12 cellular contexts compared by ENCODE assay signal in genomic region chr2:119487434-119488244, GRCh38. TPM values are rescaled to one million over a fixed set of nuclear protein-coding genes. Genes with fewer than 3 reads are reported as not detected.
DNase-seq lines count a peak whose midpoint lies in the region; ATAC-seq, FAIRE-seq and TF ChIP-seq lines count a peak whose summit lies in the region.
"Had no signal": no experiment of that assay in that cellular context is flagged by ENCODE, and none has a peak within 500 bp of the region (broad histone marks: within the 10 kb centered on the region; RNA-seq: fewer than 3 reads in every experiment).

No MANE protein-coding gene starts in this region.

- peak; percentile 72 for ATAC-seq in GM18505 (IDR thresholded peaks at IDR 0.05; ENCODE audit: unreplicated experiment)
- peak; percentile 88 for ATAC-seq in GM21737 (IDR thresholded peaks at IDR 0.05; ENCODE audit: unreplicated experiment)
- ATAC-seq in mucosa of descending colon: peak; percentile 92

- intact Hi-C loops in mucosa of descending colon (cut with DNase I, micrococcal nuclease) (no loop called here), posterior vena cava (cut with DNase I) (loop anchor here in 1 of 2 donors (10.0 kb wide), 1 partner anchor 613 kb away; no protein-coding TSS in a partner anchor)

- H3K4me3 ChIP-seq in mucosa of descending colon: no peak overlapping the region

- TF ChIP-seq POLR2A in GM18505 (IDR thresholded peaks at IDR 0.05; ENCODE audit: borderline replicate concordance, extremely low read depth, insufficient read depth, insufficient read length): no peak

- DNase-seq in HTR-8/SVneo (ENCODE audit: insufficient read length, low spot score) (no peak), mucosa of descending colon (peak; percentile 80 to 85 (median 82)), posterior vena cava (ENCODE audit: low spot score) (no peak), GDM1 (lab: John Stamatoyannopoulos, UW) (no peak), AG08395 (ENCODE audit: low spot score) (no peak), NCI-H2227 (lab: John Stamatoyannopoulos, UW; ENCODE audit: unreplicated experiment) (no peak)
- DNase-seq: CD4-positive, alpha-beta T cell; NCI-H2081 had no signal

- H3K9me3 ChIP-seq in mucosa of descending colon: no peaks in the 10 kb centered on the region

- FAIRE-seq in HTR-8/SVneo (lab: Jason Lieb, UNC): peak; percentile 20
- FAIRE-seq: H54 had no signal

- H3K36me3 ChIP-seq in mucosa of descending colon (ENCODE audit: low read depth): no peaks in the 10 kb centered on the region

- peaks cover 10% of the 10 kb centered on the region for H3K4me1 ChIP-seq in mucosa of descending colon (ENCODE audit: low read depth)

- TF ChIP-seq CTCF in mucosa of descending colon (IDR thresholded peaks at IDR 0.05): no peak

RNA-seq across cellular contexts. Expression of gene SCTR, which starts 36.6 kb away (rescaled TPM):
- total RNA-seq in mucosa of descending colon: under 1 TPM in 2 of 3 donors, not detected in 1; 0.25 to 0.32 TPM
- not detected for total RNA-seq in posterior vena cava
- total RNA-seq: CD4-positive, alpha-beta T cell; skeletal muscle tissue had no signal

RNA-seq across cellular contexts. Expression of gene TMEM37, which starts 56.0 kb away (rescaled TPM):
- 100 to 1,000 TPM in 2 of 3 donors, 10 to 100 TPM in 1; 54.0 to 173 (median 100) TPM for total RNA-seq in mucosa of descending colon
- total RNA-seq in posterior vena cava: 1 to 10 TPM; 2.9 to 8.0 TPM
- total RNA-seq: CD4-positive, alpha-beta T cell had no signal

RNA-seq across cellular contexts. Expression of gene CFAP221, which starts 56.6 kb away (rescaled TPM):
- total RNA-seq in mucosa of descending colon: under 1 TPM in 1 of 3 donors, not detected in 2; 0.51 TPM
- 1 to 10 TPM; 3.2 to 3.4 TPM for total RNA-seq in posterior vena cava
- total RNA-seq: CD4-positive, alpha-beta T cell had no signal

Comparison
In these comparisons a context has a peak if more than half of its experiments do, and no peak if none do; other contexts are left out.
1. DNase-seq: peak in mucosa of descending colon (3 of 3); none in HTR-8/SVneo (single experiment), posterior vena cava (single experiment), GDM1 (single experiment), AG08395 (single experiment) and NCI-H2227 (single experiment).
2. RNA of gene TMEM37, which starts 56.0 kb away (total RNA-seq): 54.0 to 173 TPM in mucosa of descending colon; 2.9 to 8.0 TPM in posterior vena cava; every median in the first group is over 4 times any median in the second.
3. Peak in every context shown above with its lines, with median percentiles within 50 percentile points of each other: ATAC-seq.